Comparison of ENCODE assay signal across 15 cellular contexts in the genomic region with DNA sequence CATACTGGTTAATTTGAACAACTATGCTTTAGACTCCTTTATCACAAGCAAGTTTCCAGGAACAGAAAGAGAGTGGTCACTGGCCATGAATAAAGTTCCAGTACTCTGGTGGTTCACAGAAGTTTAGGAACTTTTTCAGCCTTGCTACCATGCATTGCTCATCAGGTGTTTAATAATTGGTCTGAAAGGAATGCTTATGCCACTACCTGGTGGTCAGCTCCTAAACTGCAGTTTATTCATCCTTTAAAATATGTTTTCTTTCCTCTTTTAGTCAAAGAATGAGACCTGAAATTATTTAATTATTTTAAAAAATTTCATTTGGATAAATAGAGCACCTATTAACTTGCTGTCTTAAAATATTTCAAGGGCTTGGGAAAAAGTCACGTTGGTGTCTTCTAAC.
DNase-seq lines count a peak whose midpoint lies in the region; TF ChIP-seq lines count a peak whose summit lies in the region.
"Had no signal": no experiment of that assay in that cellular context is flagged by ENCODE, and none has a peak within 500 bp of the region (broad histone marks: within the 10 kb centered on the region; RNA-seq: fewer than 3 reads in every experiment).

No MANE protein-coding gene starts in this region.

- intact Hi-C loops in lower leg skin (cut with DNase I; ENCODE audit: low total_unique reads) = no loop called here

- H3K4me3 ChIP-seq in epithelial cell of proximal tubule (ENCODE audit: low read depth, low read length) (no peak overlapping the region), lower leg skin (ENCODE audit: low read depth, poor library complexity, severe bottlenecking) (no peak overlapping the region)
- H3K4me3 ChIP-seq: GM23248, SK-N-MC, smooth muscle cell, thoracic aorta had no signal

- DNase-seq in DMS 273 (lab: John Stamatoyannopoulos, UW; ENCODE audit: unreplicated experiment) (peak; percentile 3), DMS 273 treated with DMSO at 0.1 percent for 48 hours (lab: John Stamatoyannopoulos, UW) (no peak), RKO (ENCODE audit: low spot score) (peak; percentile 26), epithelial cell of proximal tubule (ENCODE audit: low read depth) (peak; percentile 3), renal cortical epithelial cell (ENCODE audit: low read depth) (peak; percentile 11), SKM-1 treated with dmso at 0.1 percent for 144 hours (lab: John Stamatoyannopoulos, UW; ENCODE audit: unreplicated experiment) (no peak), lower leg skin (ENCODE audit: low spot score in 2 of 2) (no peak)
- DNase-seq in activated effector memory CD4-positive, alpha-beta T cell treated with anti-CD3 and anti-CD28 coated beads, Interleukin-2, amount 50 U/mL, for 16 hours = no peak
- DNase-seq: activated CD4-positive, alpha-beta T cell treated with anti-CD3 and anti-CD28 coated beads for 1 hour; GM23248; NCI-H1105; NCI-H510A treated with DMSO at 0.1 percent for 48 hours had no signal

- TF ChIP-seq POLR2A in lower leg skin (IDR thresholded peaks at IDR 0.05) = no peak

- TF ChIP-seq CTCF in epithelial cell of proximal tubule (conservative IDR thresholded peaks at IDR 0.05; ENCODE audit: low read depth, low read length) = peak; percentile 57
- no peak for TF ChIP-seq CTCF in lower leg skin (IDR thresholded peaks at IDR 0.05)

- 6 to 34% methylated on average over 1 of the region's 1 CpG for WGBS in lower leg skin, 2 donors

Comparison
In these comparisons a context has a peak if more than half of its experiments do, and no peak if none do; other contexts are left out.
1. DNase-seq: peak in DMS 273 (single experiment), RKO (single experiment), epithelial cell of proximal tubule (single experiment) and renal cortical epithelial cell (single experiment); none in DMS 273 treated with DMSO at 0.1 percent for 48 hours (single experiment), SKM-1 treated with dmso at 0.1 percent for 144 hours (single experiment), activated effector memory CD4-positive, alpha-beta T cell treated with anti-CD3 and anti-CD28 coated beads, Interleukin-2, amount 50 U/mL, for 16 hours (single experiment) and lower leg skin (0 of 2).